17 cellular contexts compared by ENCODE assay signal in the genomic region with DNA sequence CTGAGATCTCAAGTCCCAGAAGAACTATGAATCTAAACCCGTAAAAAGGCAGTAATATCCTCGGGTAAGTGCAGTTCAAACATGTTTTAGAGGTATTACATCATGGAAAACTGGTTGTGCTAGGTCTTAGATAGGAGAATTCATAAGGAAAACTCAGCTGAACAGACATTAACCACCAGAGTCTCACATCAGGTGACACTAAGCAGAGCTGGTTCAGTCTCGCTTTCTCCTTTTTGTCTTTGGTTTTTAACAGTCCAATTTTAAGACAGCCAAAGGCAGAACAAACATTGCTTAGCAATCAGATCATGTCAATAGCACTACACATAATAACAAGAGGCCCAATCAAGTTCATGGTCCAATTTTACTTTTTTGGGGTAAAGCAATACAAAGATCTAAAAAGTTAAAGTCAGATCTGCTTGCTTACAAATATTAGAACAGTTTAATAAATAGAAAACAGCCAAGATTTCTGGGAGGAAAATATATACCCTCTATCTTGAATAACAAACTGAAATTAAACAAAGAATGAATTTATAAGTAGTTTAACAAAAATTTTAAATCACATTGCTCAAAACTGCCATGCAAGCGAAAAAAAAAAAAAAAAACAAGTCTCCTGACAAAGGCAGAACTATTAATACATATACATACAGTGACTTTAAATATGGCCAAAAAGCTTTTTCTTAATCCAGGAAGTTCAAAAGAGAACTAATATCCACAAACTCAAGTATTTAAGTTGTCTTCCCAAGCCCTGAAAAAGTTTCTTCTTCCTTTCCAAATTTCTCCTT.
A peak's percentile ranks its signal among the peaks of the same experiment; 100 is the strongest.
DNase-seq lines count a peak whose midpoint lies in the region; ATAC-seq and TF ChIP-seq lines count a peak whose summit lies in the region.
"Had no signal": no experiment of that assay in that cellular context is flagged by ENCODE, and none has a peak within 500 bp of the region (broad histone marks: within the 10 kb centered on the region; RNA-seq: fewer than 3 reads in every experiment).

No MANE protein-coding gene starts in this region.

- H3K36me3 ChIP-seq in PC-9 (ENCODE audit: low read depth) = no peaks in the 10 kb centered on the region
- H3K36me3 ChIP-seq in smooth muscle cell (ENCODE audit: low read depth) = no peaks in the 10 kb centered on the region
- H3K36me3 ChIP-seq in esophagus muscularis mucosa = no peaks in the 10 kb centered on the region
- H3K36me3 ChIP-seq: BLaER1 treated with 17β-estradiol and CSF1 and Interleukin-3, amounts not matched to agents 10 nM and 100 nM had no signal

- no peak for TF ChIP-seq EP300 in esophagus muscularis mucosa (IDR thresholded peaks at IDR 0.05)

- H4K20me1 ChIP-seq in PC-9 (ENCODE audit: insufficient read depth) (no peaks in the 10 kb centered on the region), smooth muscle cell (ENCODE audit: low read depth) (no peaks in the 10 kb centered on the region)
- H4K20me1 ChIP-seq: BLaER1 treated with 17β-estradiol and CSF1 and Interleukin-3, amounts not matched to agents 10 nM and 100 nM had no signal

- no peaks in the 10 kb centered on the region for H3K27me3 ChIP-seq in PC-9 (ENCODE audit: insufficient read depth, low read depth)
- H3K27me3 ChIP-seq in layer of hippocampus (ENCODE audit: control insufficient read depth, insufficient read depth, low read length) = no peaks in the 10 kb centered on the region
- no peaks in the 10 kb centered on the region for H3K27me3 ChIP-seq in smooth muscle cell (ENCODE audit: low read depth)
- no peaks in the 10 kb centered on the region for H3K27me3 ChIP-seq in esophagus muscularis mucosa
- H3K27me3 ChIP-seq: BLaER1 treated with 17β-estradiol and CSF1 and Interleukin-3, amounts not matched to agents 10 nM and 100 nM had no signal

- no peaks in the 10 kb centered on the region for H3K79me2 ChIP-seq in PC-9 (ENCODE audit: low read depth)
- H3K79me2 ChIP-seq in smooth muscle cell (ENCODE audit: low read depth) = no peaks in the 10 kb centered on the region

- H3K27ac ChIP-seq in PC-9 (no peak overlapping the region), layer of hippocampus (ENCODE audit: low read depth, low read length) (peak overlapping the region; percentile 24), smooth muscle cell (ENCODE audit: low read depth) (peak overlapping the region; percentile 72), esophagus muscularis mucosa (replicated peaks in 1 of 4) (no peak overlapping the region)

- H2AFZ ChIP-seq in PC-9 (no peak overlapping the region), smooth muscle cell (ENCODE audit: low read depth) (peak overlapping the region; percentile 41)

- H3K9me3 ChIP-seq in PC-9 (ENCODE audit: insufficient read depth, low read depth) = no peaks in the 10 kb centered on the region
- no peaks in the 10 kb centered on the region for H3K9me3 ChIP-seq in smooth muscle cell (replicated peaks; ENCODE audit: low read depth)
- no peaks in the 10 kb centered on the region for H3K9me3 ChIP-seq in esophagus muscularis mucosa
- H3K9me3 ChIP-seq: BLaER1 treated with 17β-estradiol and CSF1 and Interleukin-3, amounts not matched to agents 10 nM and 100 nM had no signal

- no peaks in the 10 kb centered on the region for H3K9me2 ChIP-seq in PC-9 (ENCODE audit: insufficient read depth)

- TF ChIP-seq POLR2A in esophagus muscularis mucosa (IDR thresholded peaks at IDR 0.05; ENCODE audit: low read depth) = no peak

- CTCF ChIA-PET in PC-9 (lab: Charles Lee) = interaction anchor here (0.7 kb wide), 1 partner anchor 47 kb away, joined by 4 read pairs; no protein-coding TSS in a partner anchor

- POLR2A ChIA-PET in PC-9 (lab: Charles Lee; ENCODE audit: unreplicated experiment) = interaction anchor here (0.6 to 0.7 kb wide), 3 partner anchors 391 to 1113 kb away, joined by 3 to 16 read pairs (median 16); partner anchors contain the start of gene UROD

- peak overlapping the region; percentile 14; the same call in 1 of the 2 replicates for H3K4me2 ChIP-seq in PC-9
- H3K4me2 ChIP-seq in smooth muscle cell = peak overlapping the region; percentile 44

- H3F3A ChIP-seq in PC-9 (ENCODE audit: insufficient read depth, low read depth) = no peaks in the 10 kb centered on the region
- no peaks in the 10 kb centered on the region for H3F3A ChIP-seq in smooth muscle cell (ENCODE audit: low read depth)

- ATAC-seq in GM21529 (IDR thresholded peaks at IDR 0.05; ENCODE audit: unreplicated experiment) = no peak
- ATAC-seq: left ventricle myocardium superior, natural killer cell had no signal

- H3K4me1 ChIP-seq in PC-9 (replicated peaks; ENCODE audit: insufficient read depth) (peaks cover 24% of the 10 kb centered on the region), smooth muscle cell (ENCODE audit: low read depth) (no peaks in the 10 kb centered on the region), esophagus muscularis mucosa (no peaks in the 10 kb centered on the region)

- no peak overlapping the region for H3K4me3 ChIP-seq in PC-9
- no peak overlapping the region for H3K4me3 ChIP-seq in smooth muscle cell
- no peak overlapping the region for H3K4me3 ChIP-seq in esophagus muscularis mucosa
- H3K4me3 ChIP-seq: BLaER1 treated with 17β-estradiol and CSF1 and Interleukin-3, amounts not matched to agents 10 nM and 100 nM had no signal

- intact Hi-C loops in PC-9 (cut with micrococcal nuclease; ENCODE audit: unreplicated experiment) (no loop called here), esophagus muscularis mucosa (cut with DNase I) (no loop called here)

- WGBS in smooth muscle cell (ENCODE audit: low lambda C conversion rate) = 50% methylated on average over 4 of the region's 4 CpGs
- WGBS in esophagus muscularis mucosa = 87% methylated on average over 4 of the region's 4 CpGs

- TF ChIP-seq CTCF in PC-9 (conservative IDR thresholded peaks at IDR 0.05) (no peak), smooth muscle cell (IDR thresholded peaks at IDR 0.05; ENCODE audit: borderline replicate concordance, insufficient read depth, poor library complexity, severe bottlenecking) (no peak), esophagus muscularis mucosa (IDR thresholded peaks at IDR 0.05) (no peak)

- no peak overlapping the region for H3K9ac ChIP-seq in smooth muscle cell (ENCODE audit: low read depth)

- no TSS peak for BruUV-seq in PC-9 (replicated peaks; lab: Mats Ljungman, UMichigan)

- peak; percentile 28 for DNase-seq in HT-29 (ENCODE audit: low spot score)
- no peak for DNase-seq in PC-9
- DNase-seq in smooth muscle cell (lab: John Stamatoyannopoulos, UW; ENCODE audit: unreplicated experiment) = no peak
- no peak for DNase-seq in NCI-H748 (lab: John Stamatoyannopoulos, UW; ENCODE audit: unreplicated experiment)
- DNase-seq in NCI-H69 (lab: John Stamatoyannopoulos, UW) = no peak
- DNase-seq in esophagus muscularis mucosa (ENCODE audit: extremely low spot score) = no peak
- DNase-seq: activated CD4-positive, alpha-beta T cell treated with anti-CD3 and anti-CD28 coated beads, Interleukin-2, amount 10 ng/mL, durations not matched to agents 24 days and 14 days; DMS79; Kasumi-1; left ventricle myocardium superior; natural killer cell; NCI-H1436; NCI-H82; RPMI8226 had no signal

Comparison
In these comparisons a context has a peak if more than half of its experiments do, and no peak if none do; other contexts are left out.
1. H3K27ac ChIP-seq: peak in layer of hippocampus (single experiment) and smooth muscle cell (single experiment); none in PC-9 (single experiment) and esophagus muscularis mucosa (0 of 4).